In genomic region chr1:19156676-19157075, GRCh38 we compare ENCODE assay signal across 11 cellular contexts. TPM values are rescaled to one million over a fixed set of nuclear protein-coding genes. Genes with fewer than 3 reads are reported as not detected.
DNase-seq lines count a peak whose midpoint lies in the region; ATAC-seq and TF ChIP-seq lines count a peak whose summit lies in the region.
"Had no signal": no experiment of that assay in that cellular context is flagged by ENCODE, and none has a peak within 500 bp of the region (broad histone marks: within the 10 kb centered on the region; RNA-seq: fewer than 3 reads in every experiment).

No MANE protein-coding gene starts in this region.

- peaks cover 0 to 10% of the 10 kb centered on the region in 2 donors for H3K4me1 ChIP-seq in left lung
- H3K4me1 ChIP-seq: BE2C had no signal

- no peak for TF ChIP-seq CTCF in LNCaP clone FGC (IDR thresholded peaks at IDR 0.05; ENCODE audit: control insufficient read depth, extremely low read depth, insufficient read depth)
- no peak for TF ChIP-seq CTCF in choroid plexus epithelial cell (conservative IDR thresholded peaks at IDR 0.05; ENCODE audit: low read depth, low read length)
- TF ChIP-seq CTCF in left lung (IDR thresholded peaks at IDR 0.05): no peak

- no peak overlapping the region for H3K4me3 Mint-ChIP-seq in activated CD4-positive, alpha-beta memory T cell treated with anti-CD3 and anti-CD28 coated beads for 36 hours

- no peaks in the 10 kb centered on the region for H3K9me3 Mint-ChIP-seq in activated CD4-positive, alpha-beta memory T cell treated with anti-CD3 and anti-CD28 coated beads for 36 hours

- H3K4me3 ChIP-seq in LNCaP clone FGC (ENCODE audit: low read depth, low read length) (no peak overlapping the region), choroid plexus epithelial cell (ENCODE audit: low read depth, low read length) (no peak overlapping the region), left lung (no peak overlapping the region)

- no peaks in the 10 kb centered on the region for H3K27me3 Mint-ChIP-seq in activated CD4-positive, alpha-beta memory T cell treated with anti-CD3 and anti-CD28 coated beads for 36 hours

- no peak overlapping the region for H3K27ac Mint-ChIP-seq in activated CD4-positive, alpha-beta memory T cell treated with anti-CD3 and anti-CD28 coated beads for 36 hours

- peaks cover 10 to 100% of the 10 kb centered on the region in 2 donors for H3K36me3 ChIP-seq in left lung

- POLR2A ChIA-PET in activated CD4-positive, alpha-beta memory T cell treated with anti-CD3 and anti-CD28 coated beads for 36 hours (lab: Charles Lee): no interaction called here

- intact Hi-C loops in left lung (cut with DNase I): no loop called here
- intact Hi-C loops in activated CD4-positive, alpha-beta memory T cell treated with anti-CD3 and anti-CD28 coated beads for 36 hours (cut with micrococcal nuclease): loop anchor here (10.0 kb wide), 1 partner anchor 62 kb away; no protein-coding TSS in a partner anchor

- H3K36me3 Mint-ChIP-seq in activated CD4-positive, alpha-beta memory T cell treated with anti-CD3 and anti-CD28 coated beads for 36 hours: peaks cover 82% of the 10 kb centered on the region

- no peaks in the 10 kb centered on the region for H3K9me3 ChIP-seq in left lung
- H3K9me3 ChIP-seq: BE2C had no signal

- peak overlapping the region in 1 of 2 donors; percentile 57 for H3K27ac ChIP-seq in left lung

- H3K27me3 ChIP-seq in left lung: no peaks in the 10 kb centered on the region
- H3K27me3 ChIP-seq: BE2C had no signal

- CTCF ChIA-PET in activated CD4-positive, alpha-beta memory T cell treated with anti-CD3 and anti-CD28 coated beads for 36 hours (lab: Charles Lee): interaction anchor here (0.6 kb wide), 1 partner anchor 78 kb away, joined by 3 read pairs; no protein-coding TSS in a partner anchor

- no peaks in the 10 kb centered on the region for H3K4me1 Mint-ChIP-seq in activated CD4-positive, alpha-beta memory T cell treated with anti-CD3 and anti-CD28 coated beads for 36 hours (ENCODE audit: low read depth)

- ATAC-seq in left lung (peak; percentile 65), HG03442 (IDR thresholded peaks at IDR 0.05; ENCODE audit: unreplicated experiment) (no peak)

- DNase-seq in A172 (ENCODE audit: low spot score) (peak; percentile 4), LNCaP clone FGC (ENCODE audit: low read depth) (peak; percentile 36), choroid plexus epithelial cell (ENCODE audit: low read depth) (peak; percentile 86), left lung (peak in 1 of 2 donors; percentile 40), NCI-H2029 (lab: John Stamatoyannopoulos, UW) (no peak), cortex of kidney (lab: John Stamatoyannopoulos, UW) (no peak)
- DNase-seq in activated CD4-positive, alpha-beta memory T cell treated with anti-CD3 and anti-CD28 coated beads for 36 hours: no peak
- DNase-seq: BE2C, mesendoderm, NCI-H510A had no signal

RNA-seq across cellular contexts. Expression of gene UBR4, which starts 53.4 kb away (rescaled TPM):
- total RNA-seq in A172 (2014; rRNA removed; shearing (Covaris generic)): 52.4 and 66.5 TPM in 2 replicates
- total RNA-seq in left lung: 100 to 1,000 TPM in 1 of 2 donors, 10 to 100 TPM in 1; 95.9 to 130 TPM
- total RNA-seq in activated CD4-positive, alpha-beta memory T cell treated with anti-CD3 and anti-CD28 coated beads for 36 hours: 100 to 1,000 TPM; 104 to 116 TPM

Comparison
In these comparisons a context has a peak if more than half of its experiments do, and no peak if none do; other contexts are left out.
1. DNase-seq: peak in A172 (single experiment), LNCaP clone FGC (single experiment) and choroid plexus epithelial cell (single experiment); none in NCI-H2029 (single experiment), activated CD4-positive, alpha-beta memory T cell treated with anti-CD3 and anti-CD28 coated beads for 36 hours (single experiment) and cortex of kidney (single experiment).